In the genomic region with DNA sequence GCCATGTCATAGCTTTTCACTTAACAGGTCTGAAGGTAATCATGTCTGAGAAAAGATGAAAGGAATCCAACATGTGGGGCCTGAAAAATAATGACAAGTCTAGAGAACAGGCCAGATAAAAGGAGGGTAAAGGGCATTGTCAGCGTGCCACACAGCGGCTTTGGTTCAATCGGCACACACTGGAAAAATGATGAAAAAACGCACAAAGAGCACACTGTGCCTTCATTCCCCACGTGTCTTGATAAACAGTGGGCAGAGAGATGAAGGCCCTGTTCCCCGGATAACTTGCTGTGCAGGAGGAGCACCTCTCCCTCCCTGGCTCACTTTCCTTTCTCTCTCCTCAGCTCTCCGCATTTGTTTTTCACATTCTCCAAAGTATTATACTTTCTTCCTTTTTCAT, we compare ENCODE assay signal across 17 cellular contexts.
DNase-seq lines count a peak whose midpoint lies in the region; FAIRE-seq lines count a peak whose summit lies in the region.
"Had no signal": no experiment of that assay in that cellular context is flagged by ENCODE, and none has a peak within 500 bp of the region (broad histone marks: within the 10 kb centered on the region; RNA-seq: fewer than 3 reads in every experiment).

No MANE protein-coding gene starts in this region.

- DNase-seq in C1 segment of cervical spinal cord (lab: John Stamatoyannopoulos, UW) (peak in 9 of 14 donors; percentile 3 to 57 (median 32)), frontal cortex (ENCODE audit: low spot score in 2 of 2) (peak; percentile 3 to 7), midbrain (lab: John Stamatoyannopoulos, UW) (peak; percentile 84), superior temporal gyrus (ENCODE audit: extremely low spot score) (peak; percentile 91), NCI-H1105 treated with DMSO at 0.1 percent for 48 hours (lab: John Stamatoyannopoulos, UW) (no peak), T1000 (lab: John Stamatoyannopoulos, UW) (no peak)
- no peak for DNase-seq in stimulated activated CD4-positive, alpha-beta T cell treated with anti-CD3 and anti-CD28 coated beads, Interleukin-15, amount 100 ng/mL, for 24 hours
- DNase-seq: AML-193, COR-L47, DMS79, Kasumi-1, NCI-H1417, NCI-H1694 treated with DMSO at 0.1 percent for 48 hours, NCI-H2081 treated with DMSO at 0.1 percent for 48 hours, NCI-H2171 treated with DMSO at 0.1 percent for 48 hours, NCI-H524 treated with DMSO at 0.1 percent for 48 hours had no signal

- no peak for FAIRE-seq in frontal cortex (lab: Jason Lieb, UNC)
- FAIRE-seq: RCC 7860 had no signal

Comparison
In these comparisons a context has a peak if more than half of its experiments do, and no peak if none do; other contexts are left out.
1. DNase-seq: peak in C1 segment of cervical spinal cord (9 of 14), frontal cortex (2 of 2), midbrain (single experiment) and superior temporal gyrus (single experiment); none in NCI-H1105 treated with DMSO at 0.1 percent for 48 hours (single experiment), T1000 (single experiment) and stimulated activated CD4-positive, alpha-beta T cell treated with anti-CD3 and anti-CD28 coated beads, Interleukin-15, amount 100 ng/mL, for 24 hours (single experiment).